ENCODE assay signal across 10 cellular contexts in the genomic region with DNA sequence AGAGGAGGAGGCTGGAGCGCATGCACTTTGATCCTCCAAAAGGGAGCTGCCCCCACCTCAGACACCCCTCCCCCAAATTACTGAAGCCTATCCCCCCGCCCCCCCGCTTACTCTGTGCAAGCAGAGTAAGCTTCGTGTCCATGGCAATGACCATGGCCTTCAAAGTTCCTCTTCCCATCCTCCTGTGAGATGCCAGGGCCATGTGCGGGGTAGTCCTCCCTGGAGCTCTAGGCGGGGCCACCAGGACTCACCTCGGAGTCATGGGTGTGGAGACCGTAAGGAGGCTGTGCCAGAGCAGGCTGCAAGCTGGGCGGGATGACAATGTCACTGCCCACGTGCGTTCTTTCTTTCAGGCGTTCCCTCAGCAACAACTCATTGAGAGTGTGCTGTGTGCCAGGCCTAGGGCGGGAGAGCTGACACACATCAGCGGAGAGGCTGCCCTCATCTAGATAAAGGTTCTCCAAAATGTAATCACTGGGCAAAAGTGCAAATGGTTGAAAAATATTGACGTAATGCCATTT.
DNase-seq lines count a peak whose midpoint lies in the region; ATAC-seq and TF ChIP-seq lines count a peak whose summit lies in the region.
"Had no signal": no experiment of that assay in that cellular context is flagged by ENCODE, and none has a peak within 500 bp of the region (broad histone marks: within the 10 kb centered on the region; RNA-seq: fewer than 3 reads in every experiment).

No MANE protein-coding gene starts in this region.

- no peaks in the 10 kb centered on the region for H3K36me3 ChIP-seq in upper lobe of left lung

- peaks cover 0 to 4% (median 2%) of the 10 kb centered on the region in 4 donors for H3K4me1 ChIP-seq in upper lobe of left lung

- ATAC-seq in upper lobe of left lung (ENCODE audit: low FRiP score in 2 of 2): peak in 1 of 2 donors; percentile 56
- ATAC-seq in GM21447 (IDR thresholded peaks at IDR 0.05; ENCODE audit: unreplicated experiment): no peak
- ATAC-seq: activated naive CD4-positive, alpha-beta T cell treated with anti-CD3 and anti-CD28 coated beads, Interleukin-2, amount 50 U/mL, for 72 hours had no signal

- no peak overlapping the region for H3K27ac ChIP-seq in upper lobe of left lung
- H3K27ac ChIP-seq: HL-60 had no signal

- TF ChIP-seq POLR2A in upper lobe of left lung (IDR thresholded peaks at IDR 0.05): no peak

- TF ChIP-seq CTCF in epithelial cell of esophagus (IDR thresholded peaks at IDR 0.05; ENCODE audit: insufficient read depth, low read depth, low read length, missing control alignments): no peak
- no peak for TF ChIP-seq CTCF in upper lobe of left lung (IDR thresholded peaks at IDR 0.05)

- WGBS in upper lobe of left lung, 2 donors: 77 to 97% methylated on average over 3 to 9 of the region's 15 CpGs

- H3K27me3 ChIP-seq in upper lobe of left lung: no peaks in the 10 kb centered on the region

- no peak overlapping the region for H3K4me3 ChIP-seq in epithelial cell of esophagus (ENCODE audit: low read length)
- no peak overlapping the region for H3K4me3 ChIP-seq in upper lobe of left lung

- DNase-seq in NCI-H748 (lab: John Stamatoyannopoulos, UW; ENCODE audit: unreplicated experiment) (peak; percentile 43), NCI-H748 treated with DMSO at 0.1 percent for 48 hours (lab: John Stamatoyannopoulos, UW) (no peak), epithelial cell of esophagus (ENCODE audit: low read depth) (peak; percentile 40), mesenteric fat pad (ENCODE audit: low spot score) (peak; percentile 83), upper lobe of left lung (peak; percentile 18 to 45), NCI-H82 (lab: John Stamatoyannopoulos, UW) (no peak)
- no peak for DNase-seq in activated CD4-positive, alpha-beta T cell treated with anti-CD3 and anti-CD28 coated beads for 48 hours

- H3K9me3 ChIP-seq in upper lobe of left lung: no peaks in the 10 kb centered on the region

- peak in 1 of 4 donors; percentile 5 for TF ChIP-seq EP300 in upper lobe of left lung (IDR thresholded peaks at IDR 0.05)

Comparison
In these comparisons a context has a peak if more than half of its experiments do, and no peak if none do; other contexts are left out.
1. DNase-seq: peak in NCI-H748 (single experiment), epithelial cell of esophagus (single experiment), mesenteric fat pad (single experiment) and upper lobe of left lung (2 of 2); none in NCI-H748 treated with DMSO at 0.1 percent for 48 hours (single experiment), NCI-H82 (single experiment) and activated CD4-positive, alpha-beta T cell treated with anti-CD3 and anti-CD28 coated beads for 48 hours (single experiment).